1 cellular context compared by ENCODE assay signal in the genomic region with DNA sequence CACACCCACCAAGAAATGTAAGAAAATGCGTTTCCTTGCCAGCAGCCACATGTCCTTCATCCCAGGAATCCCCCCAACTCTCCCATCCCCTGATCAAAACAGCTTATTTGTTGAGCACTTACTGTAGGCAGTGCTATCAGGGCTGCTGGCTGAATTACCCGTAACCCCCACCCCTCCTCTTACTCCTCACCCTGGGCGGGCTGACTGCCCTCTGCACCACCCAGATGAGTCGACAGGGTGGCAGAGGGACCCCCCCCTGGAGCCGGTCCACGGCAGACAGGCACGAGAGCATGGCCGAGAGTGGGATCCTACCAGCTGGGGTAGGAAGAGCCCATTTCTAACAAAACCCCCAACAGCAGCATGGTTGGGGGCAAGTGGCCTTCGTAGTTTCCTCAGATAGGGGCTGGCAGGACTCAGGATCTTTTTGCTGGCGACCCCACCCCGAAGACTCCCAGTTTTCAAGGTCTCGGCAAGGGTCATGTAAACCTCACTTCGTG.
A peak's percentile ranks its signal among the peaks of the same experiment; 100 is the strongest.
TF ChIP-seq lines count a peak whose summit lies in the region.

No MANE protein-coding gene starts in this region.

TF ChIP-seq in K562, 482 proteins besides CTCF, POLR2A, EP300 and RAD21 (continued from another document and continues in another):
- TF ChIP-seq, protein P1, sequence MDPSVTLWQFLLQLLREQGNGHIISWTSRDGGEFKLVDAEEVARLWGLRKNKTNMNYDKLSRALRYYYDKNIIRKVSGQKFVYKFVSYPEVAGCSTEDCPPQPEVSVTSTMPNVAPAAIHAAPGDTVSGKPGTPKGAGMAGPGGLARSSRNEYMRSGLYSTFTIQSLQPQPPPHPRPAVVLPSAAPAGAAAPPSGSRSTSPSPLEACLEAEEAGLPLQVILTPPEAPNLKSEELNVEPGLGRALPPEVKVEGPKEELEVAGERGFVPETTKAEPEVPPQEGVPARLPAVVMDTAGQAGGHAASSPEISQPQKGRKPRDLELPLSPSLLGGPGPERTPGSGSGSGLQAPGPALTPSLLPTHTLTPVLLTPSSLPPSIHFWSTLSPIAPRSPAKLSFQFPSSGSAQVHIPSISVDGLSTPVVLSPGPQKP (CRISPR knock-in tag; IDR thresholded peaks at IDR 0.05) = no peak
- TF ChIP-seq E2F3 (CRISPR knock-in tag; IDR thresholded peaks at IDR 0.05) (no peak), TEAD1 (CRISPR knock-in tag; IDR thresholded peaks at IDR 0.05) (0 out of 4 replicates have a peak, but pooled peaks of 1 of the 2 experiments have one; percentile 15), CHD2 (IDR thresholded peaks at IDR 0.05; ENCODE audit: low read depth, low read length) (no peak), ZNF23 (CRISPR knock-in tag; IDR thresholded peaks at IDR 0.05) (no peak), YY1 (IDR thresholded peaks at IDR 0.05; ENCODE audit: borderline replicate concordance in 1 of 3, control insufficient read depth in 1 of 3, extremely low read depth in 1 of 3, insufficient read depth in 3 of 3, insufficient read length in 1 of 3, insufficient replicate concordance in 2 of 3, low read depth in 1 of 3, low read length in 2 of 3) (no peak), SRSF3 (IDR thresholded peaks at IDR 0.05; ENCODE audit: insufficient read depth, low read length) (no peak), GTF2E2 (tag; IDR thresholded peaks at IDR 0.05) (no peak), NFATC3 (IDR thresholded peaks at IDR 0.05) (no peak), MTF1 (CRISPR knock-in tag; IDR thresholded peaks at IDR 0.05; ENCODE audit: borderline replicate concordance) (no peak), SMARCE1 (IDR thresholded peaks at IDR 0.05) (no peak), FOXK2 (conservative IDR thresholded peaks at IDR 0.05 in 1 of 2, IDR thresholded peaks at IDR 0.05 in 1 of 2; ENCODE audit: low read depth in 2 of 2) (no peak), RFX1 (IDR thresholded peaks at IDR 0.05) (no peak), ILF3 (IDR thresholded peaks at IDR 0.05; ENCODE audit: borderline replicate concordance) (no peak), SPI1 (IDR thresholded peaks at IDR 0.05; ENCODE audit: borderline replicate concordance, low read depth, low read length) (no peak), MCM5 (IDR thresholded peaks at IDR 0.05; ENCODE audit: low read depth) (no peak), ZBTB17 (CRISPR knock-in tag; IDR thresholded peaks at IDR 0.05) (no peak), CBX3 (IDR thresholded peaks at IDR 0.05; ENCODE audit: borderline replicate concordance in 1 of 2, low read length in 2 of 2) (peak in 1 of 2 experiments; percentile 4; a peak in 1 of 3 replicates), CBX5 (IDR thresholded peaks at IDR 0.05; ENCODE audit: borderline replicate concordance, low read depth) (no peak), MTA2 (IDR thresholded peaks at IDR 0.05; ENCODE audit: low read depth) (no peak), ZFPM2 (CRISPR knock-in tag; IDR thresholded peaks at IDR 0.05) (no peak), NFXL1 (CRISPR knock-in tag; IDR thresholded peaks at IDR 0.05) (no peak), RBM22 (IDR thresholded peaks at IDR 0.05; ENCODE audit: low read depth, low read length, poor library complexity, severe bottlenecking) (no peak), SMARCA4 (IDR thresholded peaks at IDR 0.05) (no peak), ZNF174 (CRISPR knock-in tag; IDR thresholded peaks at IDR 0.05) (no peak), KHSRP (IDR thresholded peaks at IDR 0.05) (no peak), HNRNPH1 (optimal IDR thresholded peaks at IDR 0.05; ENCODE audit: low read depth, low read length) (no peak), BCOR (IDR thresholded peaks at IDR 0.05) (no peak), BRCA1 (IDR thresholded peaks at IDR 0.05) (no peak), BRCA1 (CRISPR knock-in tag; IDR thresholded peaks at IDR 0.05) (0 out of 2 replicates have a peak, but pooled peaks have one; percentile 54), KLF10 (CRISPR knock-in tag; IDR thresholded peaks at IDR 0.05) (no peak), CREM (IDR thresholded peaks at IDR 0.05; ENCODE audit: low read depth) (no peak), POU5F1 (IDR thresholded peaks at IDR 0.05; ENCODE audit: borderline replicate concordance, low read depth, low read length, partially characterized antibody) (no peak), LEF1 (IDR thresholded peaks at IDR 0.05) (no peak), ZNF354B (CRISPR knock-in tag; IDR thresholded peaks at IDR 0.05) (no peak), ZSCAN32 (CRISPR knock-in tag; IDR thresholded peaks at IDR 0.05) (no peak)
- TF ChIP-seq, protein P2, sequence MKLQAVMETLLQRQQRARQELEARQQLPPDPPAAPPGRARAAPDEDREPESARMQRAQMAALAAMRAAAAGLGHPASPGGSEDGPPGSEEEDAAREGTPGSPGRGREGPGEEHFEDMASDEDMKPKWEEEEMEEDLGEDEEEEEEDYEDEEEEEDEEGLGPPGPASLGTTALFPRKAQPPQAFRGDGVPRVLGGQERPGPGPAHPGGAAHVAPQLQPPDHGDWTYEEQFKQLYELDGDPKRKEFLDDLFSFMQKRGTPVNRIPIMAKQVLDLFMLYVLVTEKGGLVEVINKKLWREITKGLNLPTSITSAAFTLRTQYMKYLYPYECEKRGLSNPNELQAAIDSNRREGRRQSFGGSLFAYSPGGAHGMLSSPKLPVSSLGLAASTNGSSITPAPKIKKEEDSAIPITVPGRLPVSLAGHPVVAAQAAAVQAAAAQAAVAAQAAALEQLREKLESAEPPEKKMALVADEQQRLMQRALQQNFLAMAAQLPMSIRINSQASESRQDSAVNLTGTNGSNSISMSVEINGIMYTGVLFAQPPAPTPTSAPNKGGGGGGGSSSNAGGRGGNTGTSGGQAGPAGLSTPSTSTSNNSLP (IDR thresholded peaks at IDR 0.05; ENCODE audit: borderline replicate concordance, low read depth, low read length) = no peak
- TF ChIP-seq, protein P3, sequence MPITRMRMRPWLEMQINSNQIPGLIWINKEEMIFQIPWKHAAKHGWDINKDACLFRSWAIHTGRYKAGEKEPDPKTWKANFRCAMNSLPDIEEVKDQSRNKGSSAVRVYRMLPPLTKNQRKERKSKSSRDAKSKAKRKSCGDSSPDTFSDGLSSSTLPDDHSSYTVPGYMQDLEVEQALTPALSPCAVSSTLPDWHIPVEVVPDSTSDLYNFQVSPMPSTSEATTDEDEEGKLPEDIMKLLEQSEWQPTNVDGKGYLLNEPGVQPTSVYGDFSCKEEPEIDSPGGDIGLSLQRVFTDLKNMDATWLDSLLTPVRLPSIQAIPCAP (CRISPR knock-in tag; IDR thresholded peaks at IDR 0.05; ENCODE audit: borderline replicate concordance) = no peak
- TF ChIP-seq, protein P4, sequence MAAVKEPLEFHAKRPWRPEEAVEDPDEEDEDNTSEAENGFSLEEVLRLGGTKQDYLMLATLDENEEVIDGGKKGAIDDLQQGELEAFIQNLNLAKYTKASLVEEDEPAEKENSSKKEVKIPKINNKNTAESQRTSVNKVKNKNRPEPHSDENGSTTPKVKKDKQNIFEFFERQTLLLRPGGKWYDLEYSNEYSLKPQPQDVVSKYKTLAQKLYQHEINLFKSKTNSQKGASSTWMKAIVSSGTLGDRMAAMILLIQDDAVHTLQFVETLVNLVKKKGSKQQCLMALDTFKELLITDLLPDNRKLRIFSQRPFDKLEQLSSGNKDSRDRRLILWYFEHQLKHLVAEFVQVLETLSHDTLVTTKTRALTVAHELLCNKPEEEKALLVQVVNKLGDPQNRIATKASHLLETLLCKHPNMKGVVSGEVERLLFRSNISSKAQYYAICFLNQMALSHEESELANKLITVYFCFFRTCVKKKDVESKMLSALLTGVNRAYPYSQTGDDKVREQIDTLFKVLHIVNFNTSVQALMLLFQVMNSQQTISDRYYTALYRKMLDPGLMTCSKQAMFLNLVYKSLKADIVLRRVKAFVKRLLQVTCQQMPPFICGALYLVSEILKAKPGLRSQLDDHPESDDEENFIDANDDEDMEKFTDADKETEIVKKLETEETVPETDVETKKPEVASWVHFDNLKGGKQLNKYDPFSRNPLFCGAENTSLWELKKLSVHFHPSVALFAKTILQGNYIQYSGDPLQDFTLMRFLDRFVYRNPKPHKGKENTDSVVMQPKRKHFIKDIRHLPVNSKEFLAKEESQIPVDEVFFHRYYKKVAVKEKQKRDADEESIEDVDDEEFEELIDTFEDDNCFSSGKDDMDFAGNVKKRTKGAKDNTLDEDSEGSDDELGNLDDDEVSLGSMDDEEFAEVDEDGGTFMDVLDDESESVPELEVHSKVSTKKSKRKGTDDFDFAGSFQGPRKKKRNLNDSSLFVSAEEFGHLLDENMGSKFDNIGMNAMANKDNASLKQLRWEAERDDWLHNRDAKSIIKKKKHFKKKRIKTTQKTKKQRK (IDR thresholded peaks at IDR 0.05; ENCODE audit: borderline replicate concordance, low read depth, low read length) = no peak
- TF ChIP-seq, protein P5, sequence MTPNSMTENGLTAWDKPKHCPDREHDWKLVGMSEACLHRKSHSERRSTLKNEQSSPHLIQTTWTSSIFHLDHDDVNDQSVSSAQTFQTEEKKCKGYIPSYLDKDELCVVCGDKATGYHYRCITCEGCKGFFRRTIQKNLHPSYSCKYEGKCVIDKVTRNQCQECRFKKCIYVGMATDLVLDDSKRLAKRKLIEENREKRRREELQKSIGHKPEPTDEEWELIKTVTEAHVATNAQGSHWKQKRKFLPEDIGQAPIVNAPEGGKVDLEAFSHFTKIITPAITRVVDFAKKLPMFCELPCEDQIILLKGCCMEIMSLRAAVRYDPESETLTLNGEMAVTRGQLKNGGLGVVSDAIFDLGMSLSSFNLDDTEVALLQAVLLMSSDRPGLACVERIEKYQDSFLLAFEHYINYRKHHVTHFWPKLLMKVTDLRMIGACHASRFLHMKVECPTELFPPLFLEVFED (CRISPR knock-in tag; conservative IDR thresholded peaks at IDR 0.05) = no peak
- TF ChIP-seq, protein P6, sequence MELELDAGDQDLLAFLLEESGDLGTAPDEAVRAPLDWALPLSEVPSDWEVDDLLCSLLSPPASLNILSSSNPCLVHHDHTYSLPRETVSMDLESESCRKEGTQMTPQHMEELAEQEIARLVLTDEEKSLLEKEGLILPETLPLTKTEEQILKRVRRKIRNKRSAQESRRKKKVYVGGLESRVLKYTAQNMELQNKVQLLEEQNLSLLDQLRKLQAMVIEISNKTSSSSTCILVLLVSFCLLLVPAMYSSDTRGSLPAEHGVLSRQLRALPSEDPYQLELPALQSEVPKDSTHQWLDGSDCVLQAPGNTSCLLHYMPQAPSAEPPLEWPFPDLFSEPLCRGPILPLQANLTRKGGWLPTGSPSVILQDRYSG (tag; conservative IDR thresholded peaks at IDR 0.05; ENCODE audit: low read depth) = no peak
- TF ChIP-seq, protein P7, sequence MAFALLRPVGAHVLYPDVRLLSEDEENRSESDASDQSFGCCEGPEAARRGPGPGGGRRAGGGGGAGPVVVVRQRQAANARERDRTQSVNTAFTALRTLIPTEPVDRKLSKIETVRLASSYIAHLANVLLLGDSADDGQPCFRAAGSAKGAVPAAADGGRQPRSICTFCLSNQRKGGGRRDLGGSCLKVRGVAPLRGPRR (CRISPR knock-in tag; IDR thresholded peaks at IDR 0.05) = no peak
- TF ChIP-seq, protein P8, sequence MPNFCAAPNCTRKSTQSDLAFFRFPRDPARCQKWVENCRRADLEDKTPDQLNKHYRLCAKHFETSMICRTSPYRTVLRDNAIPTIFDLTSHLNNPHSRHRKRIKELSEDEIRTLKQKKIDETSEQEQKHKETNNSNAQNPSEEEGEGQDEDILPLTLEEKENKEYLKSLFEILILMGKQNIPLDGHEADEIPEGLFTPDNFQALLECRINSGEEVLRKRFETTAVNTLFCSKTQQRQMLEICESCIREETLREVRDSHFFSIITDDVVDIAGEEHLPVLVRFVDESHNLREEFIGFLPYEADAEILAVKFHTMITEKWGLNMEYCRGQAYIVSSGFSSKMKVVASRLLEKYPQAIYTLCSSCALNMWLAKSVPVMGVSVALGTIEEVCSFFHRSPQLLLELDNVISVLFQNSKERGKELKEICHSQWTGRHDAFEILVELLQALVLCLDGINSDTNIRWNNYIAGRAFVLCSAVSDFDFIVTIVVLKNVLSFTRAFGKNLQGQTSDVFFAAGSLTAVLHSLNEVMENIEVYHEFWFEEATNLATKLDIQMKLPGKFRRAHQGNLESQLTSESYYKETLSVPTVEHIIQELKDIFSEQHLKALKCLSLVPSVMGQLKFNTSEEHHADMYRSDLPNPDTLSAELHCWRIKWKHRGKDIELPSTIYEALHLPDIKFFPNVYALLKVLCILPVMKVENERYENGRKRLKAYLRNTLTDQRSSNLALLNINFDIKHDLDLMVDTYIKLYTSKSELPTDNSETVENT (CRISPR knock-in tag; IDR thresholded peaks at IDR 0.05) = no peak
- TF ChIP-seq, protein P9, sequence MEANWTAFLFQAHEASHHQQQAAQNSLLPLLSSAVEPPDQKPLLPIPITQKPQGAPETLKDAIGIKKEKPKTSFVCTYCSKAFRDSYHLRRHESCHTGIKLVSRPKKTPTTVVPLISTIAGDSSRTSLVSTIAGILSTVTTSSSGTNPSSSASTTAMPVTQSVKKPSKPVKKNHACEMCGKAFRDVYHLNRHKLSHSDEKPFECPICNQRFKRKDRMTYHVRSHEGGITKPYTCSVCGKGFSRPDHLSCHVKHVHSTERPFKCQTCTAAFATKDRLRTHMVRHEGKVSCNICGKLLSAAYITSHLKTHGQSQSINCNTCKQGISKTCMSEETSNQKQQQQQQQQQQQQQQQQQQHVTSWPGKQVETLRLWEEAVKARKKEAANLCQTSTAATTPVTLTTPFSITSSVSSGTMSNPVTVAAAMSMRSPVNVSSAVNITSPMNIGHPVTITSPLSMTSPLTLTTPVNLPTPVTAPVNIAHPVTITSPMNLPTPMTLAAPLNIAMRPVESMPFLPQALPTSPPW (CRISPR knock-in tag; IDR thresholded peaks at IDR 0.05) = peak; percentile 51
